In the genomic region with DNA sequence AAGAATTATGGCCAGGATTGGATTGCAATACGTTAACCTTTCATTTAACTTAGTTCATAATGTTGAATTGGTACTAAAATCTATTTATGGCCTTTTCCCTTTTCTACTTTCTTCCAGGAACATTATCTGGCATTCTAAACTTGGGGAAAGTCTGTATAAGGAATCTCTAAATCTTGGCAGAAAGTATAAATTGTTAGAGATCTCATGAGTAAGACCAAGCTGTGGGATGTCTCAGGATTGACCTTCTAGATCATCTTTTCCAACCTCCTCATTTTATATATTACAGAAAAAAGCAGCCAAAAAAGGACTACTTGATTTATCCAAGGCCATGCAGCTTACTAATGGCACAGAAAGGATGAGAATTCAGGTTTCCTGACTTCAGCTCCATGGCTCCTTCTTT, we compare ENCODE assay signal across 1 cellular context.
TF ChIP-seq lines count a peak whose summit lies in the region.

No MANE protein-coding gene starts in this region.

TF ChIP-seq in IMR-90, 13 proteins besides CTCF, POLR2A, EP300 and RAD21 (continued from another document):
- TF ChIP-seq, protein P1, sequence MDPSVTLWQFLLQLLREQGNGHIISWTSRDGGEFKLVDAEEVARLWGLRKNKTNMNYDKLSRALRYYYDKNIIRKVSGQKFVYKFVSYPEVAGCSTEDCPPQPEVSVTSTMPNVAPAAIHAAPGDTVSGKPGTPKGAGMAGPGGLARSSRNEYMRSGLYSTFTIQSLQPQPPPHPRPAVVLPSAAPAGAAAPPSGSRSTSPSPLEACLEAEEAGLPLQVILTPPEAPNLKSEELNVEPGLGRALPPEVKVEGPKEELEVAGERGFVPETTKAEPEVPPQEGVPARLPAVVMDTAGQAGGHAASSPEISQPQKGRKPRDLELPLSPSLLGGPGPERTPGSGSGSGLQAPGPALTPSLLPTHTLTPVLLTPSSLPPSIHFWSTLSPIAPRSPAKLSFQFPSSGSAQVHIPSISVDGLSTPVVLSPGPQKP (IDR thresholded peaks at IDR 0.05; ENCODE audit: borderline replicate concordance, low read depth, low read length): no peak
- TF ChIP-seq FOS (IDR thresholded peaks at IDR 0.05; ENCODE audit: low read depth, low read length): no peak
